ENCODE assay signal across 16 cellular contexts in the genomic region with DNA sequence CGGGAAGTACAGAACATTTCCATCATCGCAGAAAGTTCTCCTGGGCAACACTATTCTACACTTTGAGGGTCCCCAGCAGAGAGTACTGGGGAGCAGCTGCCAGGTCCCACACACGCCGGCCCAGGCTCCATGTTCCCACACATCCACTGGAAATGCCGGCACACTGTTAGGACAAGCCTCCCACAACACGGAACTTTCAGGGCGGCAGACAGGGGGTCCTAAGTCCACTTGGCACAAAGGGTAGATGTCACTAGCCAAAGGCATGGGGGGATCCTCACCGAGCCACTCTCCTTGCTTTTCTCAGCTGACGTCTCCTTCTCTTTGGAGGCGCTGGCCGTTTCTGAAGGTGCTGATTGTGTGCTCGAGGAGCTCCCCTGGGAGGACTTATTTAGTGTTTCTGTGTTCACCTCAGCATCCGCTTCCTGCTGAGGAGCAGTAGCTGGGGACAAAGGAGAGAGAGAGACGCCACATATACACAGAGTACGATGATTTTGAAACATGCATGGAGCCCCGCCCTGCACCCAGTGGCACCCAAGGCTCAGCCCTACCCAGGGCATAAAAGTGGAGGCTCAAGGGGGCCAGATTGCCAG.
"Had no signal": no experiment of that assay in that cellular context is flagged by ENCODE, and none has a peak within 500 bp of the region (broad histone marks: within the 10 kb centered on the region; RNA-seq: fewer than 3 reads in every experiment).

No MANE protein-coding gene starts in this region.

- H3K4me3 Mint-ChIP-seq: activated B cell treated with CpG ODN at 0.5 μM for 24 hours; activated naive CD8-positive, alpha-beta T cell treated with anti-CD3 and anti-CD28 coated beads for 36 hours; dendritic cell treated with granulocyte-macrophage colony-stimulating factor and Interleukin-4, amounts not matched to agents 40 ng/mL and 50 ng/mL, for 4 days; endodermal cell; T-helper 1 cell treated with Interleukin-12 subunit alpha and Interleukin-12 subunit beta and Interleukin-4 antibody, amounts not matched to agents 30 μg/mL and 1 μg/mL, for 36 hours had no signal

- H3K9ac ChIP-seq: parathyroid adenoma had no signal

- H3K9me3 Mint-ChIP-seq: activated B cell treated with CpG ODN at 0.5 μM for 24 hours; activated naive CD8-positive, alpha-beta T cell treated with anti-CD3 and anti-CD28 coated beads for 36 hours; dendritic cell treated with granulocyte-macrophage colony-stimulating factor and Interleukin-4, amounts not matched to agents 40 ng/mL and 50 ng/mL, for 4 days; endodermal cell; T-helper 1 cell treated with Interleukin-12 subunit alpha and Interleukin-12 subunit beta and Interleukin-4 antibody, amounts not matched to agents 30 μg/mL and 1 μg/mL, for 36 hours had no signal

- H3K27me3 Mint-ChIP-seq: activated B cell treated with CpG ODN at 0.5 μM for 24 hours; activated naive CD8-positive, alpha-beta T cell treated with anti-CD3 and anti-CD28 coated beads for 36 hours; dendritic cell treated with granulocyte-macrophage colony-stimulating factor and Interleukin-4, amounts not matched to agents 40 ng/mL and 50 ng/mL, for 4 days had no signal

- H3K9me3 ChIP-seq: right atrium auricular region, stomach, thoracic aorta had no signal

- DNase-seq: activated B cell treated with CpG ODN at 0.5 μM for 24 hours; activated CD4-positive, alpha-beta T cell treated with anti-CD3 and anti-CD28 coated beads, Interleukin-2, amount 50 U/mL, for 1 hour; activated effector memory CD4-positive, alpha-beta T cell treated with anti-CD3 and anti-CD28 coated beads, Interleukin-2, amount 50 U/mL, for 16 hours; activated naive CD8-positive, alpha-beta T cell treated with anti-CD3 and anti-CD28 coated beads for 36 hours; activated T-cell treated with anti-CD3 and anti-CD28 coated beads, Interleukin-2, amount 50 U/mL, for 1 hour; brain microvascular endothelial cell; endodermal cell; hypothalamus; kidney glomerular epithelial cell; midbrain; stomach had no signal

- H3K4me3 ChIP-seq: right atrium auricular region, stomach, thoracic aorta had no signal

- H3K4me1 ChIP-seq: parathyroid adenoma, right atrium auricular region had no signal

- H3K27ac Mint-ChIP-seq: activated B cell treated with CpG ODN at 0.5 μM for 24 hours; dendritic cell treated with granulocyte-macrophage colony-stimulating factor and Interleukin-4, amounts not matched to agents 40 ng/mL and 50 ng/mL, for 4 days; T-helper 1 cell treated with Interleukin-12 subunit alpha and Interleukin-12 subunit beta and Interleukin-4 antibody, amounts not matched to agents 30 μg/mL and 1 μg/mL, for 36 hours had no signal

- H3K27ac ChIP-seq: brain microvascular endothelial cell, parathyroid adenoma, right atrium auricular region, stomach, thoracic aorta had no signal

- H2AFZ ChIP-seq: parathyroid adenoma had no signal

- H3K4me1 Mint-ChIP-seq: activated naive CD8-positive, alpha-beta T cell treated with anti-CD3 and anti-CD28 coated beads for 36 hours had no signal

- H3K27me3 ChIP-seq: brain microvascular endothelial cell, right atrium auricular region, stomach had no signal
